24 cellular contexts compared by ENCODE assay signal in the genomic region with DNA sequence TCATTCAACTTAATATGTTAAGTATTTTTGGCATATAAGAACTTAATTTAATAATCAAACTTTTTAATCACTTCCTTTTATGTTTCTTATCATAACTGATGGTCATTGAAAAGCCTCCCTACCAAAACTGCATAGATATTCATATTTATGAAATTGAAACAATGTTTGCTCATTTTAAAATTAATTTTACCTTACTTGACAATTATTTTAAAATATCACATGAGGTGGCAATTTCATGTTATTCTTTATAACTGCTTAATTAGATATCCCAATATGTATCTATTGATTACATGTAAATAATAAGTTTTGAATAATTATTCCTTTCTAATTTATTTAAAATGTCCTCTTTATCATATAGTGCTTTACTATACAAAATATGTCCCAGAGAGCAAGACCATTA.
"Had no signal": no experiment of that assay in that cellular context is flagged by ENCODE, and none has a peak within 500 bp of the region (broad histone marks: within the 10 kb centered on the region; RNA-seq: fewer than 3 reads in every experiment).

No MANE protein-coding gene starts in this region.

- H3K4me3 ChIP-seq: colonic mucosa, coronary artery, dorsolateral prefrontal cortex, esophagus muscularis mucosa, esophagus squamous epithelium, gastrocnemius medialis, gastroesophageal sphincter, heart left ventricle, heart right ventricle had no signal

- H3K9me3 ChIP-seq: colonic mucosa, esophagus muscularis mucosa, gastrocnemius medialis had no signal

- H3K27me3 ChIP-seq: colonic mucosa, dorsolateral prefrontal cortex, esophagus muscularis mucosa, esophagus squamous epithelium, foreskin keratinocyte, gastrocnemius medialis, gastroesophageal sphincter, heart left ventricle, heart right ventricle had no signal

- FAIRE-seq: endothelial cell of umbilical vein had no signal

- H3K36me3 ChIP-seq: colonic mucosa, esophagus muscularis mucosa, esophagus squamous epithelium, gastrocnemius medialis, gastroesophageal sphincter, heart left ventricle, heart right ventricle had no signal

- DNase-seq: colonic mucosa; dermis blood vessel endothelial cell; dorsolateral prefrontal cortex; effector CD4-positive, alpha-beta T cell; effector CD8-positive, alpha-beta T cell; effector memory CD4-positive, alpha-beta T cell; effector memory CD8-positive, alpha-beta T cell; endodermal cell; erythroblast; esophagus squamous epithelium; foreskin fibroblast; foreskin keratinocyte; foreskin melanocyte; gastrocnemius medialis; glutamatergic neuron; head of caudate nucleus; heart left ventricle; heart right ventricle had no signal

- ATAC-seq: effector memory CD8-positive, alpha-beta T cell; esophagus mucosa; foreskin keratinocyte; gastrocnemius medialis; gastroesophageal sphincter; heart left ventricle; heart right ventricle had no signal

- H3K4me1 ChIP-seq: colonic mucosa, esophagus muscularis mucosa, foreskin keratinocyte, gastrocnemius medialis, gastroesophageal sphincter, heart right ventricle had no signal

- H3K27ac ChIP-seq: colonic mucosa, coronary artery, dorsolateral prefrontal cortex, epithelial cell of prostate, esophagus muscularis mucosa, esophagus squamous epithelium, foreskin keratinocyte, gastrocnemius medialis, gastroesophageal sphincter, heart left ventricle, heart right ventricle had no signal
